15 cellular contexts compared by ENCODE assay signal in the genomic region with DNA sequence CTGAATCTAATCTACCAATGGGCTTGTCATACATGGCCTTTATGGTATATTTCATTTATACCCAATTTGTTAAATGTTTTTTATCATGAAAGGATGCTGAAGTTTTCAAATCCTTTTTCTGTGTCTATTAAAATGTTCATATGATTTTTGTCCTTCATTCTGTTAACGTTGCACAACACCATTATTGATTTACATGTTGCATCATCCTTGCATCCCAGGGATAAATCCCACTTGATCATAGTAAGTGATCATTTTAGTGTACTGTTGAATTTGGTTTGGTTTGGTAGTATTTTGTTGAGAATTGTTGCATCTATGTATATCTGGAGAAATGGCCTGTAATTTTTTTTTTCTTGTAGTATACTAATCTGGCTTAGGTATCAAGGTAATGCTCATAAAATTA. TPM values are rescaled to one million over a fixed set of nuclear protein-coding genes. Genes with fewer than 3 reads are reported as not detected.
A peak's percentile ranks its signal among the peaks of the same experiment; 100 is the strongest.
DNase-seq lines count a peak whose midpoint lies in the region; ATAC-seq, FAIRE-seq and TF ChIP-seq lines count a peak whose summit lies in the region.
"Had no signal": no experiment of that assay in that cellular context is flagged by ENCODE, and none has a peak within 500 bp of the region (broad histone marks: within the 10 kb centered on the region; RNA-seq: fewer than 3 reads in every experiment).

No MANE protein-coding gene starts in this region.

- H3K36me3 ChIP-seq in adipocyte (ENCODE audit: control insufficient read depth, insufficient read depth, low read length, severe bottlenecking) (peaks cover 13% of the 10 kb centered on the region), psoas muscle (ENCODE audit: insufficient read depth in 1 of 2, low read depth in 1 of 2) (peaks cover 0 to 4% of the 10 kb centered on the region in 2 donors)
- H3K36me3 ChIP-seq in naive thymus-derived CD4-positive, alpha-beta T cell (ENCODE audit: control insufficient read depth in 2 of 3, insufficient read depth in 3 of 3, low read length in 3 of 3): peaks cover 0 to 40% (median 0%) of the 10 kb centered on the region in 3 experiments
- H3K36me3 ChIP-seq: thyroid gland had no signal

- peak overlapping the region; percentile 26 for H3K4me3 Mint-ChIP-seq in CD4-positive, alpha-beta T cell
- peak overlapping the region; percentile 6 to 100 (median 50) for H3K4me3 Mint-ChIP-seq in naive thymus-derived CD4-positive, alpha-beta T cell

- H3K27me3 ChIP-seq in CD4-positive, alpha-beta T cell (ENCODE audit: control insufficient read depth, insufficient read depth, low read length): no peaks in the 10 kb centered on the region
- H3K27me3 ChIP-seq in adipocyte (replicated peaks; ENCODE audit: control insufficient read depth, insufficient read depth, low read length) (no peaks in the 10 kb centered on the region), psoas muscle (ENCODE audit: insufficient read depth in 3 of 3, low read length in 2 of 3) (no peaks in the 10 kb centered on the region)
- no peaks in the 10 kb centered on the region for H3K27me3 ChIP-seq in naive thymus-derived CD4-positive, alpha-beta T cell (ENCODE audit: control insufficient read depth in 2 of 2, insufficient read depth in 2 of 2, low read length in 2 of 2)
- H3K27me3 ChIP-seq: thyroid gland had no signal

- H3K27ac ChIP-seq in CD4-positive, alpha-beta T cell (ENCODE audit: low read depth, low read length): no peak overlapping the region
- H3K27ac ChIP-seq in naive thymus-derived CD4-positive, alpha-beta T cell (ENCODE audit: low read depth, low read length): no peak overlapping the region
- H3K27ac ChIP-seq in psoas muscle: no peak overlapping the region

- H3K4me1 ChIP-seq in adipocyte (ENCODE audit: control insufficient read depth, insufficient read depth, low read length) (peaks cover 37% of the 10 kb centered on the region), psoas muscle (no peaks in the 10 kb centered on the region)
- H3K4me1 ChIP-seq in naive thymus-derived CD4-positive, alpha-beta T cell (ENCODE audit: control insufficient read depth in 2 of 2, insufficient read depth in 2 of 2, low read length in 2 of 2): peaks cover 41 to 60% of the 10 kb centered on the region in 2 donors

- no peak for ATAC-seq in CD4-positive, alpha-beta T cell (ENCODE audit: poor library complexity)
- ATAC-seq in naive thymus-derived CD4-positive, alpha-beta T cell: no peak
- ATAC-seq in psoas muscle (no peak), HG02798 (IDR thresholded peaks at IDR 0.05; ENCODE audit: poor library complexity, unreplicated experiment) (no peak), HG03571 (IDR thresholded peaks at IDR 0.05; ENCODE audit: unreplicated experiment) (no peak)
- ATAC-seq: right cardiac atrium had no signal

- CTCF ChIA-PET in CD4-positive, alpha-beta T cell (lab: Charles Lee): no interaction called here
- CTCF ChIA-PET in naive thymus-derived CD4-positive, alpha-beta T cell (lab: Charles Lee): no interaction called here

- H3K9me3 Mint-ChIP-seq in CD4-positive, alpha-beta T cell: peaks cover 3% of the 10 kb centered on the region
- H3K9me3 Mint-ChIP-seq in naive thymus-derived CD4-positive, alpha-beta T cell: peaks cover 0 to 24% (median 8%) of the 10 kb centered on the region in 11 donors

- POLR2A ChIA-PET in CD4-positive, alpha-beta T cell (lab: Charles Lee): no interaction called here
- POLR2A ChIA-PET in naive thymus-derived CD4-positive, alpha-beta T cell (lab: Charles Lee): no interaction called here

- no peaks in the 10 kb centered on the region for H3K27me3 Mint-ChIP-seq in CD4-positive, alpha-beta T cell
- H3K27me3 Mint-ChIP-seq in naive thymus-derived CD4-positive, alpha-beta T cell: no peaks in the 10 kb centered on the region

- no peak for TF ChIP-seq POLR2A in GM12892 (IDR thresholded peaks at IDR 0.05; ENCODE audit: low read depth, low read length)

- H3K4me1 Mint-ChIP-seq in CD4-positive, alpha-beta T cell (ENCODE audit: low read depth): peaks cover 84% of the 10 kb centered on the region
- peaks cover 55 to 91% (median 86%) of the 10 kb centered on the region in 7 donors for H3K4me1 Mint-ChIP-seq in naive thymus-derived CD4-positive, alpha-beta T cell

- peaks cover 93% of the 10 kb centered on the region for H3K36me3 Mint-ChIP-seq in CD4-positive, alpha-beta T cell (ENCODE audit: low read depth)
- peaks cover 25 to 84% (median 72%) of the 10 kb centered on the region in 5 donors for H3K36me3 Mint-ChIP-seq in naive thymus-derived CD4-positive, alpha-beta T cell

- peak overlapping the region; percentile 4 for H3K4me3 ChIP-seq in adipocyte (ENCODE audit: low read length)
- H3K4me3 ChIP-seq in naive thymus-derived CD4-positive, alpha-beta T cell (ENCODE audit: low read length): no peak overlapping the region
- no peak overlapping the region for H3K4me3 ChIP-seq in psoas muscle
- H3K4me3 ChIP-seq: thyroid gland had no signal

- intact Hi-C loops in CD4-positive, alpha-beta T cell (cut with DNase I, micrococcal nuclease): no loop called here
- intact Hi-C loops in naive thymus-derived CD4-positive, alpha-beta T cell (cut with micrococcal nuclease): loop anchor here in 1 of 2 donors (1.0 kb wide), 1 partner anchor 9 kb away; the partner anchor contains the start of gene SP100
- intact Hi-C loops in psoas muscle (cut with DNase I): no loop called here

- H3K9ac ChIP-seq in adipocyte (ENCODE audit: low read length): no peak overlapping the region

- WGBS in psoas muscle, 3 donors: 61 to 73% (median 72%) methylated on average over 1 of the region's 1 CpG

- no peak for TF ChIP-seq CTCF in CD4-positive, alpha-beta T cell (IDR thresholded peaks at IDR 0.05)
- TF ChIP-seq CTCF in psoas muscle (IDR thresholded peaks at IDR 0.05): no peak

- H3K9me3 ChIP-seq in CD4-positive, alpha-beta T cell (ENCODE audit: control insufficient read depth, low read length): peaks cover 10% of the 10 kb centered on the region
- peaks cover 10% of the 10 kb centered on the region for H3K9me3 ChIP-seq in adipocyte (ENCODE audit: control insufficient read depth, low read length)
- H3K9me3 ChIP-seq in naive thymus-derived CD4-positive, alpha-beta T cell (ENCODE audit: control insufficient read depth in 2 of 3, low read length in 3 of 3): no peaks in the 10 kb centered on the region
- no peaks in the 10 kb centered on the region for H3K9me3 ChIP-seq in psoas muscle
- H3K9me3 ChIP-seq: thyroid gland had no signal

- DNase-seq in CD4-positive, alpha-beta T cell: no peak
- DNase-seq in GM12892 (ENCODE audit: insufficient read length) (no peak), adipocyte (ENCODE audit: low read depth) (no peak), psoas muscle (no peak)
- no peak for DNase-seq in naive thymus-derived CD4-positive, alpha-beta T cell
- DNase-seq: activated gamma-delta T cell treated with Interleukin-2 at 50 U/mL for 16 hours, NCI-H1436 treated with DMSO at 0.1 percent for 48 hours, NCI-H2171 treated with DMSO at 0.1 percent for 48 hours, NCI-H69, OCI-M1, right cardiac atrium, SHP77, thyroid gland had no signal

- peak overlapping the region; percentile 69 for H3K27ac Mint-ChIP-seq in CD4-positive, alpha-beta T cell
- H3K27ac Mint-ChIP-seq in naive thymus-derived CD4-positive, alpha-beta T cell: peak overlapping the region in 7 of 9 donors; percentile 33 to 86 (median 48)

- FAIRE-seq in GM12892 (lab: Jason Lieb, UNC): peak; percentile 50

RNA-seq across cellular contexts. Expression of gene SP100, which starts 9.4 kb away (rescaled TPM):
- 100 to 1,000 TPM; 242 to 243 TPM for total RNA-seq in CD4-positive, alpha-beta T cell
- 228 TPM for polyA plus RNA-seq in GM12892 (2012; ENCODE audit: missing spikeins)
- total RNA-seq in naive thymus-derived CD4-positive, alpha-beta T cell: 100 to 1,000 TPM; 203 to 391 (median 214) TPM
- 100 to 1,000 TPM; 103 to 191 TPM for polyA plus RNA-seq in naive thymus-derived CD4-positive, alpha-beta T cell
- total RNA-seq in psoas muscle: 10 to 100 TPM; 13.5 to 28.0 (median 20.3) TPM
- 10 to 100 TPM in 1 of 3 donors, 1 to 10 TPM in 2; 6.5 to 10.4 (median 9.3) TPM for polyA plus RNA-seq in psoas muscle

Comparison
In these comparisons a context has a peak if more than half of its experiments do, and no peak if none do; other contexts are left out.
1. RNA of gene SP100, which starts 9.4 kb away (total RNA-seq): 242 to 243 TPM in CD4-positive, alpha-beta T cell and 203 to 391 TPM in naive thymus-derived CD4-positive, alpha-beta T cell; 13.5 to 28.0 TPM in psoas muscle; every median in the first group is over 4 times any median in the second.